16 cellular contexts compared by ENCODE assay signal in the genomic region with DNA sequence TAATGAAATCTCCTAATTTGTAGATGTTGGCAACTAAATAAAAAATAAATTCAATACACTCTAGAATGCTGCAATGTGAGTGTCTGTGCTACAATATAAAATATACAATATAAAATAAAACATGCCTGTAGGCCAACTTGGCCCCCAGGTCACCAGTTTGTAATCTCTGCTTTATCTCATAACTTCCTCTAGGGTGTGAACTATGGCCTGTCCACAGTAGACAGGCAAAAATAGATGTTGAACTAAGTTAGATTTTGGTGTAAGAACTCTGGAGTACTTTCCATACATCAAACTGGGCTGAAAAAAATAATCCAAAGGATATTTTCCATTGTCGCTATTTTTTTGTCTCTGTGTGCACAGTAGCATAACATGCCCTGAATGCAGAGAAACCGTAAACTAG.
DNase-seq lines count a peak whose midpoint lies in the region; ATAC-seq and TF ChIP-seq lines count a peak whose summit lies in the region.
"Had no signal": no experiment of that assay in that cellular context is flagged by ENCODE, and none has a peak within 500 bp of the region (broad histone marks: within the 10 kb centered on the region; RNA-seq: fewer than 3 reads in every experiment).

No MANE protein-coding gene starts in this region.

- peaks cover 12% of the 10 kb centered on the region for H3K4me1 Mint-ChIP-seq in activated T-helper 17 cell treated with anti-CD3 and anti-CD28 coated beads, Interleukin-2, amount 50 U/mL, for 72 hours
- H3K4me1 Mint-ChIP-seq: IgD-negative memory B cell had no signal

- no peak for TF ChIP-seq EP300 in neural cell (conservative IDR thresholded peaks at IDR 0.05; ENCODE audit: poor library complexity, severe bottlenecking)

- H3K4me3 ChIP-seq in A673 (ENCODE audit: low read depth, low read length, poor library complexity, severe bottlenecking) (no peak overlapping the region), neural cell (ENCODE audit: low read length) (no peak overlapping the region)

- H3K27me3 ChIP-seq in A673 (replicated peaks; ENCODE audit: insufficient read depth, low read depth, low read length, poor library complexity) (no peaks in the 10 kb centered on the region), neural cell (ENCODE audit: insufficient read depth, low read depth, low read length) (no peaks in the 10 kb centered on the region)

- H3K79me2 ChIP-seq in neural cell (replicated peaks; ENCODE audit: insufficient read depth, low read length): no peaks in the 10 kb centered on the region

- peak overlapping the region; percentile 8 for H3K27ac Mint-ChIP-seq in activated T-helper 17 cell treated with anti-CD3 and anti-CD28 coated beads, Interleukin-2, amount 50 U/mL, for 72 hours
- H3K27ac Mint-ChIP-seq: CD4-positive, alpha-beta memory T cell; IgD-negative memory B cell had no signal

- no peaks in the 10 kb centered on the region for H3K9me3 ChIP-seq in A673 (ENCODE audit: low read depth, low read length, poor library complexity, severe bottlenecking)
- no peaks in the 10 kb centered on the region for H3K9me3 ChIP-seq in neural cell (ENCODE audit: low read length)
- H3K9me3 ChIP-seq: Caco-2 had no signal

- no peaks in the 10 kb centered on the region for H3K36me3 ChIP-seq in A673 (ENCODE audit: insufficient read depth, low read length, poor library complexity, severe bottlenecking)
- no peaks in the 10 kb centered on the region for H3K36me3 ChIP-seq in neural cell (ENCODE audit: insufficient read depth, low read length)

- intact Hi-C loops in A673 (cut with micrococcal nuclease; ENCODE audit: unreplicated experiment): no loop called here

- H3K4me2 ChIP-seq in neural cell (ENCODE audit: low read length): no peak overlapping the region
- H3K4me2 ChIP-seq: KMS-11 had no signal

- no peak for TF ChIP-seq RAD21 in neural cell (conservative IDR thresholded peaks at IDR 0.05)

- no peaks in the 10 kb centered on the region for H3K9me2 ChIP-seq in neural cell (ENCODE audit: insufficient read depth, low read length)

- POLR2A ChIA-PET in A673 (lab: Charles Lee; ENCODE audit: low non-redundant PET): interaction anchor here (0.5 kb wide), 1 partner anchor 143 kb away, joined by 7 read pairs; no protein-coding TSS in a partner anchor

- H3K36me3 Mint-ChIP-seq in activated T-helper 17 cell treated with anti-CD3 and anti-CD28 coated beads, Interleukin-2, amount 50 U/mL, for 72 hours (ENCODE audit: low read depth): no peaks in the 10 kb centered on the region
- H3K36me3 Mint-ChIP-seq: IgD-negative memory B cell had no signal

- peaks cover 20% of the 10 kb centered on the region for H3K4me1 ChIP-seq in A673 (ENCODE audit: insufficient read depth, low read length, poor library complexity, severe bottlenecking)
- H3K4me1 ChIP-seq: Caco-2 had no signal

- CTCF ChIA-PET in A673 (lab: Charles Lee): no interaction called here

- BruUV-seq in A673 (replicated peaks; lab: Mats Ljungman, UMichigan): no TSS peak

- H3K4me3 Mint-ChIP-seq in activated T-helper 17 cell treated with anti-CD3 and anti-CD28 coated beads, Interleukin-2, amount 50 U/mL, for 72 hours: peak overlapping the region; percentile 59
- H3K4me3 Mint-ChIP-seq: CD4-positive, alpha-beta memory T cell; IgD-negative memory B cell had no signal

- H3K27ac ChIP-seq in A673 (ENCODE audit: low read depth, low read length, poor library complexity, severe bottlenecking) (peak overlapping the region; percentile 75), neural cell (ENCODE audit: low read length) (peak overlapping the region; percentile 57)
- H3K27ac ChIP-seq: 22Rv1, C4-2B, KMS-11 had no signal

- TF ChIP-seq CTCF in A673 (conservative IDR thresholded peaks at IDR 0.05; ENCODE audit: low read depth, low read length): no peak
- no peak for TF ChIP-seq CTCF in neural cell (IDR thresholded peaks at IDR 0.05; ENCODE audit: poor library complexity, severe bottlenecking)

- H3K27me3 Mint-ChIP-seq in activated T-helper 17 cell treated with anti-CD3 and anti-CD28 coated beads, Interleukin-2, amount 50 U/mL, for 72 hours: peaks cover 3% of the 10 kb centered on the region

- H3K9ac ChIP-seq in neural cell (ENCODE audit: low read length): peak overlapping the region; percentile 31
- H3K9ac ChIP-seq: KMS-11 had no signal

- no peak overlapping the region for H2AFZ ChIP-seq in neural cell (ENCODE audit: low read depth, low read length)

- H4K20me1 ChIP-seq in neural cell (ENCODE audit: insufficient read depth): no peaks in the 10 kb centered on the region

- H3K9me3 Mint-ChIP-seq in activated T-helper 17 cell treated with anti-CD3 and anti-CD28 coated beads, Interleukin-2, amount 50 U/mL, for 72 hours: peaks cover 4% of the 10 kb centered on the region

- H3F3A ChIP-seq in neural cell (ENCODE audit: insufficient read depth, low read length, poor library complexity, severe bottlenecking): peaks cover 3% of the 10 kb centered on the region

- DNase-seq in A673 (ENCODE audit: low spot score) (no peak), HuH-7.5 (ENCODE audit: low spot score) (peak; percentile 9), COLO829 (ENCODE audit: low spot score) (no peak)
- DNase-seq in stimulated activated CD4-positive, alpha-beta T cell treated with anti-CD3 and anti-CD28 coated beads, Interleukin-2, amount 100 ng/mL, for 48 hours: no peak
- DNase-seq: Caco-2; CD4-positive, alpha-beta memory T cell; DND-41; GDM1; HCEC 1CT had no signal

- no peak for ATAC-seq in activated T-helper 17 cell treated with anti-CD3 and anti-CD28 coated beads, Interleukin-2, amount 50 U/mL, for 72 hours (replicated peaks)
- ATAC-seq in HG03025 (IDR thresholded peaks at IDR 0.05; ENCODE audit: low FRiP score, unreplicated experiment): no peak

TF ChIP-seq in neural cell, 6 proteins besides CTCF, POLR2A, EP300 and RAD21:
- no peak for TF ChIP-seq TAF1 (IDR thresholded peaks at IDR 0.05; ENCODE audit: low read depth)
- TF ChIP-seq, protein P1, sequence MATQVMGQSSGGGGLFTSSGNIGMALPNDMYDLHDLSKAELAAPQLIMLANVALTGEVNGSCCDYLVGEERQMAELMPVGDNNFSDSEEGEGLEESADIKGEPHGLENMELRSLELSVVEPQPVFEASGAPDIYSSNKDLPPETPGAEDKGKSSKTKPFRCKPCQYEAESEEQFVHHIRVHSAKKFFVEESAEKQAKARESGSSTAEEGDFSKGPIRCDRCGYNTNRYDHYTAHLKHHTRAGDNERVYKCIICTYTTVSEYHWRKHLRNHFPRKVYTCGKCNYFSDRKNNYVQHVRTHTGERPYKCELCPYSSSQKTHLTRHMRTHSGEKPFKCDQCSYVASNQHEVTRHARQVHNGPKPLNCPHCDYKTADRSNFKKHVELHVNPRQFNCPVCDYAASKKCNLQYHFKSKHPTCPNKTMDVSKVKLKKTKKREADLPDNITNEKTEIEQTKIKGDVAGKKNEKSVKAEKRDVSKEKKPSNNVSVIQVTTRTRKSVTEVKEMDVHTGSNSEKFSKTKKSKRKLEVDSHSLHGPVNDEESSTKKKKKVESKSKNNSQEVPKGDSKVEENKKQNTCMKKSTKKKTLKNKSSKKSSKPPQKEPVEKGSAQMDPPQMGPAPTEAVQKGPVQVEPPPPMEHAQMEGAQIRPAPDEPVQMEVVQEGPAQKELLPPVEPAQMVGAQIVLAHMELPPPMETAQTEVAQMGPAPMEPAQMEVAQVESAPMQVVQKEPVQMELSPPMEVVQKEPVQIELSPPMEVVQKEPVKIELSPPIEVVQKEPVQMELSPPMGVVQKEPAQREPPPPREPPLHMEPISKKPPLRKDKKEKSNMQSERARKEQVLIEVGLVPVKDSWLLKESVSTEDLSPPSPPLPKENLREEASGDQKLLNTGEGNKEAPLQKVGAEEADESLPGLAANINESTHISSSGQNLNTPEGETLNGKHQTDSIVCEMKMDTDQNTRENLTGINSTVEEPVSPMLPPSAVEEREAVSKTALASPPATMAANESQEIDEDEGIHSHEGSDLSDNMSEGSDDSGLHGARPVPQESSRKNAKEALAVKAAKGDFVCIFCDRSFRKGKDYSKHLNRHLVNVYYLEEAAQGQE (IDR thresholded peaks at IDR 0.05; ENCODE audit: borderline replicate concordance): no peak
- no peak for TF ChIP-seq POLR2AphosphoS5 (IDR thresholded peaks at IDR 0.05)
- TF ChIP-seq EZH2 (IDR thresholded peaks at IDR 0.05; ENCODE audit: borderline replicate concordance, insufficient read depth, low read length, poor library complexity, severe bottlenecking): no peak
